22 cellular contexts compared by ENCODE assay signal in genomic region chr17:55427587-55427882, GRCh38. TPM values are rescaled to one million over a fixed set of nuclear protein-coding genes. Genes with fewer than 3 reads are reported as not detected.
DNase-seq lines count a peak whose midpoint lies in the region; ATAC-seq and TF ChIP-seq lines count a peak whose summit lies in the region.
"Had no signal": no experiment of that assay in that cellular context is flagged by ENCODE, and none has a peak within 500 bp of the region (broad histone marks: within the 10 kb centered on the region; RNA-seq: fewer than 3 reads in every experiment).

No MANE protein-coding gene starts in this region.

- H3K9me3 Mint-ChIP-seq in T-helper 2 cell treated with Interferon-gamma antibody and Interleukin-4, amounts not matched to agents 5 μg/mL and 100 μg/mL, for 36 hours, result no peaks in the 10 kb centered on the region
- no peaks in the 10 kb centered on the region for H3K9me3 Mint-ChIP-seq in activated CD4-positive, alpha-beta T cell treated with anti-CD3 and anti-CD28 coated beads for 36 hours (ENCODE audit: low read depth)
- H3K9me3 Mint-ChIP-seq: activated CD8-positive, alpha-beta T cell treated with anti-CD3 and anti-CD28 coated beads for 36 hours; activated T-helper 2 cell treated with anti-CD3 and anti-CD28 coated beads, Interferon-gamma antibody, Interleukin-2, Interleukin-4, amounts not matched to agents 10 μg/mL and 5 μg/mL and 100 μg/mL, durations not matched to agents 14 hours and 24 hours and 36 hours; CD4-positive, alpha-beta T cell had no signal

- peak overlapping the region; percentile 32 for H2AFZ ChIP-seq in KMS-11 (ENCODE audit: low read depth)

- H3K9me3 ChIP-seq in testis, result no peaks in the 10 kb centered on the region
- H3K9me3 ChIP-seq: adrenal gland, sigmoid colon, tibial artery had no signal

- H3K4me2 ChIP-seq in KMS-11, result peak overlapping the region; percentile 37

- peaks cover 10% of the 10 kb centered on the region for H3K4me1 Mint-ChIP-seq in T-helper 2 cell treated with Interferon-gamma antibody and Interleukin-4, amounts not matched to agents 5 μg/mL and 100 μg/mL, for 36 hours (ENCODE audit: low read depth)
- peaks cover 7% of the 10 kb centered on the region for H3K4me1 Mint-ChIP-seq in activated CD4-positive, alpha-beta T cell treated with anti-CD3 and anti-CD28 coated beads for 36 hours

- CTCF ChIA-PET in activated CD4-positive, alpha-beta T cell treated with anti-CD3 and anti-CD28 coated beads for 36 hours (lab: Charles Lee), result interaction anchor here (0.8 kb wide), 1 partner anchor 38 kb away, joined by 3 read pairs; no protein-coding TSS in a partner anchor

- intact Hi-C loops in activated CD4-positive, alpha-beta T cell treated with anti-CD3 and anti-CD28 coated beads for 36 hours (cut with DNase I, micrococcal nuclease), result loop anchor here in 1 of 2 experiments (10.0 kb wide), 1 partner anchor 1167 kb away; the partner anchor contains the start of gene NOG
- intact Hi-C loops in testis (cut with DNase I; ENCODE audit: low total_unique reads), result no loop called here

- no peak overlapping the region for H3K4me3 ChIP-seq in KMS-11 (IDR thresholded peaks at IDR 0.05; ENCODE audit: insufficient read depth, low read depth, low read length)
- H3K4me3 ChIP-seq in testis, result no peak overlapping the region
- H3K4me3 ChIP-seq: adrenal gland, sigmoid colon, tibial artery had no signal

- H3K27ac ChIP-seq in KMS-11, result peak overlapping the region; percentile 70
- no peak overlapping the region for H3K27ac ChIP-seq in testis
- H3K27ac ChIP-seq: adrenal gland, tibial artery, VCaP had no signal

- DNase-seq in NCI-H2196 (lab: John Stamatoyannopoulos, UW; ENCODE audit: unreplicated experiment) (no peak), testis (no peak)
- no peak for DNase-seq in T-helper 2 cell treated with Interferon-gamma antibody and Interleukin-4, amounts not matched to agents 5 μg/mL and 100 μg/mL, for 36 hours (ENCODE audit: low spot score)
- no peak for DNase-seq in activated CD4-positive, alpha-beta T cell treated with anti-CD3 and anti-CD28 coated beads for 36 hours
- DNase-seq: ACHN; activated CD8-positive, alpha-beta T cell treated with anti-CD3 and anti-CD28 coated beads for 36 hours; adrenal gland; CD4-positive, alpha-beta T cell; effector CD8-positive, alpha-beta T cell; H7; NCI-H1930; NCI-H524 treated with DMSO at 0.1 percent for 48 hours; sigmoid colon; stimulated activated CD4-positive, alpha-beta T cell treated with anti-CD3 and anti-CD28 coated beads, Interleukin-4, amount 100 ng/mL, for 1 hour; stimulated activated CD8-positive, alpha-beta memory T cell treated with anti-CD3 and anti-CD28 coated beads, Interleukin-4, amount 100 ng/mL, for 48 hours; tibial artery had no signal

- H3K9ac ChIP-seq in KMS-11, result peak overlapping the region; percentile 5; the same call in 1 of the 2 replicates

- POLR2A ChIA-PET in activated CD4-positive, alpha-beta T cell treated with anti-CD3 and anti-CD28 coated beads for 36 hours (lab: Charles Lee), result no interaction called here

- TF ChIP-seq CTCF in KMS-11 (conservative IDR thresholded peaks at IDR 0.05; ENCODE audit: low read depth, low read length) (no peak), testis (IDR thresholded peaks at IDR 0.05) (no peak)

- no peaks in the 10 kb centered on the region for H3K79me2 ChIP-seq in KMS-11 (ENCODE audit: insufficient read depth, low read depth)

- H3K27me3 ChIP-seq in KMS-11 (ENCODE audit: insufficient read depth, low read depth), result no peaks in the 10 kb centered on the region
- H3K27me3 ChIP-seq in testis, result no peaks in the 10 kb centered on the region
- H3K27me3 ChIP-seq: sigmoid colon had no signal

- H4K20me1 ChIP-seq in KMS-11 (ENCODE audit: insufficient read depth), result no peaks in the 10 kb centered on the region

- 96 to 97% methylated on average over 2 of the region's 2 CpGs for WGBS in testis, 2 donors

- TF ChIP-seq POLR2A in testis (IDR thresholded peaks at IDR 0.05), result no peak

- H3K36me3 ChIP-seq in KMS-11 (ENCODE audit: insufficient read depth) (no peaks in the 10 kb centered on the region), testis (ENCODE audit: low read depth, missing control alignments) (no peaks in the 10 kb centered on the region)
- H3K36me3 ChIP-seq: adrenal gland, sigmoid colon, tibial artery had no signal

- H3K4me3 Mint-ChIP-seq in T-helper 2 cell treated with Interferon-gamma antibody and Interleukin-4, amounts not matched to agents 5 μg/mL and 100 μg/mL, for 36 hours, result no peak overlapping the region
- no peak overlapping the region for H3K4me3 Mint-ChIP-seq in activated CD4-positive, alpha-beta T cell treated with anti-CD3 and anti-CD28 coated beads for 36 hours
- H3K4me3 Mint-ChIP-seq: activated CD8-positive, alpha-beta T cell treated with anti-CD3 and anti-CD28 coated beads for 36 hours; CD4-positive, alpha-beta T cell had no signal

- no peak overlapping the region for H3K27ac Mint-ChIP-seq in T-helper 2 cell treated with Interferon-gamma antibody and Interleukin-4, amounts not matched to agents 5 μg/mL and 100 μg/mL, for 36 hours
- no peak overlapping the region for H3K27ac Mint-ChIP-seq in activated CD4-positive, alpha-beta T cell treated with anti-CD3 and anti-CD28 coated beads for 36 hours
- H3K27ac Mint-ChIP-seq: activated CD8-positive, alpha-beta T cell treated with anti-CD3 and anti-CD28 coated beads for 36 hours; activated T-helper 2 cell treated with anti-CD3 and anti-CD28 coated beads, Interferon-gamma antibody, Interleukin-2, Interleukin-4, amounts not matched to agents 10 μg/mL and 5 μg/mL and 100 μg/mL, durations not matched to agents 14 hours and 24 hours and 36 hours; CD4-positive, alpha-beta T cell had no signal

- H3K36me3 Mint-ChIP-seq in T-helper 2 cell treated with Interferon-gamma antibody and Interleukin-4, amounts not matched to agents 5 μg/mL and 100 μg/mL, for 36 hours (ENCODE audit: low read depth), result no peaks in the 10 kb centered on the region
- no peaks in the 10 kb centered on the region for H3K36me3 Mint-ChIP-seq in activated CD4-positive, alpha-beta T cell treated with anti-CD3 and anti-CD28 coated beads for 36 hours (ENCODE audit: low read depth)

- H3K4me1 ChIP-seq in KMS-11 (ENCODE audit: low read depth, poor library complexity, severe bottlenecking), result peaks cover 78% of the 10 kb centered on the region
- peaks cover under 1% of the 10 kb centered on the region for H3K4me1 ChIP-seq in testis

- H3K27me3 Mint-ChIP-seq in T-helper 2 cell treated with Interferon-gamma antibody and Interleukin-4, amounts not matched to agents 5 μg/mL and 100 μg/mL, for 36 hours (ENCODE audit: low read depth), result peaks cover 39% of the 10 kb centered on the region
- H3K27me3 Mint-ChIP-seq in activated CD4-positive, alpha-beta T cell treated with anti-CD3 and anti-CD28 coated beads for 36 hours, result peaks cover 28% of the 10 kb centered on the region

- ATAC-seq in GM18502 (IDR thresholded peaks at IDR 0.05; ENCODE audit: poor library complexity, unreplicated experiment), result peak; percentile 19
- peak; percentile 20 for ATAC-seq in GM19452 (IDR thresholded peaks at IDR 0.05; ENCODE audit: unreplicated experiment)
- ATAC-seq in HG02763 (IDR thresholded peaks at IDR 0.05; ENCODE audit: unreplicated experiment), result peak; percentile 15
- no peak for ATAC-seq in activated CD4-positive, alpha-beta T cell treated with anti-CD3 and anti-CD28 coated beads for 36 hours
- ATAC-seq: activated CD8-positive, alpha-beta T cell treated with anti-CD3 and anti-CD28 coated beads for 36 hours had no signal

RNA-seq across cellular contexts. Expression of gene MMD, which starts 5.9 kb away (rescaled TPM):
- 10 to 100 TPM; 17.4 to 19.6 TPM for total RNA-seq in activated CD4-positive, alpha-beta T cell treated with anti-CD3 and anti-CD28 coated beads for 36 hours
- total RNA-seq in testis, result 10 to 100 TPM; 53.7 to 73.1 TPM
- 38.3 TPM for polyA plus RNA-seq in testis (ENCODE audit: insufficient read depth, low read depth, low replicate concordance)
